Comparison of ENCODE assay signal across 1 cellular context in the genomic region with DNA sequence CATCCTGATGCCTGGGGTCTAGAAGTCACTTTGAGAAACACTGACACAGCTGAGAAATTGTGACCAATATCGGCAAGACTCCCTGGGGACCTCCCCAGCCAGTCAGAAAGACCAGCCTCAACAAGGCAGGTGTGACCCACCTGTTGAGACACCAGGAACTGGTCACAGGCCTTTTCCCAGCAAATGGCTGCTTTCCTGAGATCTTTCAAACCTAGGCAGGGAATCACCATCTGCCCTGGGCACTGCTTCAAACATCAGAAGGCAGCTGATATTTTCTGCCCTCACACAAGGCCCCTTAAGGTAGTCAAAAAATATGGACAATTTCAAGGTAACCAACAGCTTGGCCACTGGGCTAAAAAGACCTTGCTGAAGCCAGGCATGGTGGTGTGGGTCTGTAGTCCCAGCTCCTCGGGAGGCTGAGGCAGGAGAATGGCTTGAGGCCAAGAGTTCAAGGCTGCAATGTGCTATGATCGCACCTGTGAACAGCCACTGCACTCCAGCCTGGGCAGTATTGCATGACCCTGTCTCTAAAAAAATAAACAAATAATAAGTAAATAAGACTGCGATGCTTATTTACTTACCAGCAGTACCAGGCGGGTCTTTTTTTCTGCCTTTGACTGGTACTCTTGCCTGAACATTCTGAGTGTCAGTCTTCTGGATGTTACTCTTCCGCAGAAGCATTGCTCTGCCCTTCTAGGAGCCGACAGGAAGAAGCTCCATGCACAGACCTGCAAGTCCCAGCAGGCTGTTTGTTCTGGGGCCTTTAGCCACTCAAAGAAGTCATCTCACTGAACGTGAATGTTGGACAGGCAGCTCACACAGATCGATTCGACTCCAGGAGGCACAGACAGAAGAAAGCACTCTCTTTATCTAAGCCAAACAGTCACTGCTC.
TF ChIP-seq lines count a peak whose summit lies in the region.

No MANE protein-coding gene starts in this region.

TF ChIP-seq in HepG2, 621 proteins besides CTCF, POLR2A, EP300 and RAD21 (continues in another document):
- no peak for TF ChIP-seq SNRNP70 (IDR thresholded peaks at IDR 0.05; ENCODE audit: low read depth, low read length)
- no peak for TF ChIP-seq MEF2D (CRISPR knock-in tag; IDR thresholded peaks at IDR 0.05)
- TF ChIP-seq, protein P1, sequence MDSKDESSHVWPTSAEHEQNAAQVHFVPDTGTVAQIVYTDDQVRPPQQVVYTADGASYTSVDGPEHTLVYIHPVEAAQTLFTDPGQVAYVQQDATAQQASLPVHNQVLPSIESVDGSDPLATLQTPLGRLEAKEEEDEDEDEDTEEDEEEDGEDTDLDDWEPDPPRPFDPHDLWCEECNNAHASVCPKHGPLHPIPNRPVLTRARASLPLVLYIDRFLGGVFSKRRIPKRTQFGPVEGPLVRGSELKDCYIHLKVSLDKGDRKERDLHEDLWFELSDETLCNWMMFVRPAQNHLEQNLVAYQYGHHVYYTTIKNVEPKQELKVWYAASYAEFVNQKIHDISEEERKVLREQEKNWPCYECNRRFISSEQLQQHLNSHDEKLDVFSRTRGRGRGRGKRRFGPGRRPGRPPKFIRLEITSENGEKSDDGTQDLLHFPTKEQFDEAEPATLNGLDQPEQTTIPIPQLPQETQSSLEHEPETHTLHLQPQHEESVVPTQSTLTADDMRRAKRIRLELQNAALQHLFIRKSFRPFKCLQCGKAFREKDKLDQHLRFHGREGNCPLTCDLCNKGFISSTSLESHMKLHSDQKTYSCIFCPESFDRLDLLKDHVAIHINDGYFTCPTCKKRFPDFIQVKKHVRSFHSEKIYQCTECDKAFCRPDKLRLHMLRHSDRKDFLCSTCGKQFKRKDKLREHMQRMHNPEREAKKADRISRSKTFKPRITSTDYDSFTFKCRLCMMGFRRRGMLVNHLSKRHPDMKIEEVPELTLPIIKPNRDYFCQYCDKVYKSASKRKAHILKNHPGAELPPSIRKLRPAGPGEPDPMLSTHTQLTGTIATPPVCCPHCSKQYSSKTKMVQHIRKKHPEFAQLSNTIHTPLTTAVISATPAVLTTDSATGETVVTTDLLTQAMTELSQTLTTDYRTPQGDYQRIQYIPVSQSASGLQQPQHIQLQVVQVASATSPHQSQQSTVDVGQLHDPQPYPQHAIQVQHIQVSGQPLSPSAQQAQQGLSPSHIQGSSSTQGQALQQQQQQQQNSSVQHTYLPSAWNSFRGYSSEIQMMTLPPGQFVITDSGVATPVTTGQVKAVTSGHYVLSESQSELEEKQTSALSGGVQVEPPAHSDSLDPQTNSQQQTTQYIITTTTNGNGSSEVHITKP (CRISPR knock-in tag; IDR thresholded peaks at IDR 0.05; ENCODE audit: low read depth) = no peak
- TF ChIP-seq, protein P2, sequence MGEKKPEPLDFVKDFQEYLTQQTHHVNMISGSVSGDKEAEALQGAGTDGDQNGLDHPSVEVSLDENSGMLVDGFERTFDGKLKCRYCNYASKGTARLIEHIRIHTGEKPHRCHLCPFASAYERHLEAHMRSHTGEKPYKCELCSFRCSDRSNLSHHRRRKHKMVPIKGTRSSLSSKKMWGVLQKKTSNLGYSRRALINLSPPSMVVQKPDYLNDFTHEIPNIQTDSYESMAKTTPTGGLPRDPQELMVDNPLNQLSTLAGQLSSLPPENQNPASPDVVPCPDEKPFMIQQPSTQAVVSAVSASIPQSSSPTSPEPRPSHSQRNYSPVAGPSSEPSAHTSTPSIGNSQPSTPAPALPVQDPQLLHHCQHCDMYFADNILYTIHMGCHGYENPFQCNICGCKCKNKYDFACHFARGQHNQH (CRISPR knock-in tag; IDR thresholded peaks at IDR 0.05) = no peak
- TF ChIP-seq PHF21A (CRISPR knock-in tag; IDR thresholded peaks at IDR 0.05) = peak; percentile 27; the same call in 1 of the 2 replicates
- no peak for TF ChIP-seq NFIB (CRISPR knock-in tag; IDR thresholded peaks at IDR 0.05; ENCODE audit: borderline replicate concordance)
- TF ChIP-seq HMG20A (CRISPR knock-in tag; IDR thresholded peaks at IDR 0.05; ENCODE audit: borderline replicate concordance) = 0 out of 2 replicates have a peak, but pooled peaks have one; percentile 11
- no peak for TF ChIP-seq ZNF562 (CRISPR knock-in tag; IDR thresholded peaks at IDR 0.05; ENCODE audit: borderline replicate concordance)
- TF ChIP-seq FOXP4 (CRISPR knock-in tag; IDR thresholded peaks at IDR 0.05) = peak; percentile 88
- no peak for TF ChIP-seq GTF3A (CRISPR knock-in tag; conservative IDR thresholded peaks at IDR 0.05)
- TF ChIP-seq ATRX (CRISPR knock-in tag; IDR thresholded peaks at IDR 0.05; ENCODE audit: borderline replicate concordance) = no peak
- TF ChIP-seq ZSCAN29 (CRISPR knock-in tag; conservative IDR thresholded peaks at IDR 0.05) = 0 out of 2 replicates have a peak, but pooled peaks have one; percentile 26
- TF ChIP-seq ELK4 (CRISPR knock-in tag; IDR thresholded peaks at IDR 0.05; ENCODE audit: borderline replicate concordance) = no peak
- no peak for TF ChIP-seq TBL1XR1 (IDR thresholded peaks at IDR 0.05; ENCODE audit: borderline replicate concordance, low read length, partially characterized antibody)
- TF ChIP-seq HNF1A (IDR thresholded peaks at IDR 0.05; ENCODE audit: low read depth) = no peak
- TF ChIP-seq HNF1A (CRISPR knock-in tag; IDR thresholded peaks at IDR 0.05; ENCODE audit: borderline replicate concordance) = no peak
- TF ChIP-seq ZNF546 (CRISPR knock-in tag; conservative IDR thresholded peaks at IDR 0.05) = no peak
- peak; percentile 91; the same call in 1 of the 2 replicates for TF ChIP-seq ZBTB26 (CRISPR knock-in tag; IDR thresholded peaks at IDR 0.05; ENCODE audit: borderline replicate concordance)
- TF ChIP-seq ZNF740 (CRISPR knock-in tag; IDR thresholded peaks at IDR 0.05) = no peak
- TF ChIP-seq ZFX (CRISPR knock-in tag; IDR thresholded peaks at IDR 0.05; ENCODE audit: low read depth) = peak; percentile 55; the same call in 1 of the 2 replicates
- peak; percentile 31; the same call in 1 of the 2 replicates for TF ChIP-seq HNF4A (CRISPR knock-in tag; IDR thresholded peaks at IDR 0.05)
- peak; percentile 70; the same call in 1 of the 2 replicates for TF ChIP-seq KMT2A (CRISPR knock-in tag; IDR thresholded peaks at IDR 0.05)
- peak; percentile 54; the same call in 1 of the 2 replicates for TF ChIP-seq ETV5 (CRISPR knock-in tag; IDR thresholded peaks at IDR 0.05; ENCODE audit: borderline replicate concordance)
- no peak for TF ChIP-seq ZNF589 (CRISPR knock-in tag; conservative IDR thresholded peaks at IDR 0.05)
- TF ChIP-seq CHCHD3 (CRISPR knock-in tag; IDR thresholded peaks at IDR 0.05) = no peak
- no peak for TF ChIP-seq ZNF576 (CRISPR knock-in tag; IDR thresholded peaks at IDR 0.05)
- 0 out of 2 replicates have a peak, but pooled peaks have one; percentile 14 for TF ChIP-seq ZNF503 (CRISPR knock-in tag; IDR thresholded peaks at IDR 0.05)
- peak; percentile 54 to 71; a peak in 3 of 4 replicates for TF ChIP-seq NR2F1 (CRISPR knock-in tag; IDR thresholded peaks at IDR 0.05)
- TF ChIP-seq RBAK (CRISPR knock-in tag; IDR thresholded peaks at IDR 0.05) = no peak
- no peak for TF ChIP-seq LCORL (IDR thresholded peaks at IDR 0.05)
- 0 out of 2 replicates have a peak, but pooled peaks have one; percentile 43 for TF ChIP-seq LCORL (CRISPR knock-in tag; IDR thresholded peaks at IDR 0.05)
- peak; percentile 12; the same call in 1 of the 2 replicates for TF ChIP-seq SMC3 (IDR thresholded peaks at IDR 0.05; ENCODE audit: low read length)
- TF ChIP-seq, protein P3, sequence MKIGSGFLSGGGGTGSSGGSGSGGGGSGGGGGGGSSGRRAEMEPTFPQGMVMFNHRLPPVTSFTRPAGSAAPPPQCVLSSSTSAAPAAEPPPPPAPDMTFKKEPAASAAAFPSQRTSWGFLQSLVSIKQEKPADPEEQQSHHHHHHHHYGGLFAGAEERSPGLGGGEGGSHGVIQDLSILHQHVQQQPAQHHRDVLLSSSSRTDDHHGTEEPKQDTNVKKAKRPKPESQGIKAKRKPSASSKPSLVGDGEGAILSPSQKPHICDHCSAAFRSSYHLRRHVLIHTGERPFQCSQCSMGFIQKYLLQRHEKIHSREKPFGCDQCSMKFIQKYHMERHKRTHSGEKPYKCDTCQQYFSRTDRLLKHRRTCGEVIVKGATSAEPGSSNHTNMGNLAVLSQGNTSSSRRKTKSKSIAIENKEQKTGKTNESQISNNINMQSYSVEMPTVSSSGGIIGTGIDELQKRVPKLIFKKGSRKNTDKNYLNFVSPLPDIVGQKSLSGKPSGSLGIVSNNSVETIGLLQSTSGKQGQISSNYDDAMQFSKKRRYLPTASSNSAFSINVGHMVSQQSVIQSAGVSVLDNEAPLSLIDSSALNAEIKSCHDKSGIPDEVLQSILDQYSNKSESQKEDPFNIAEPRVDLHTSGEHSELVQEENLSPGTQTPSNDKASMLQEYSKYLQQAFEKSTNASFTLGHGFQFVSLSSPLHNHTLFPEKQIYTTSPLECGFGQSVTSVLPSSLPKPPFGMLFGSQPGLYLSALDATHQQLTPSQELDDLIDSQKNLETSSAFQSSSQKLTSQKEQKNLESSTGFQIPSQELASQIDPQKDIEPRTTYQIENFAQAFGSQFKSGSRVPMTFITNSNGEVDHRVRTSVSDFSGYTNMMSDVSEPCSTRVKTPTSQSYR (CRISPR knock-in tag; IDR thresholded peaks at IDR 0.05; ENCODE audit: borderline replicate concordance) = no peak
- TF ChIP-seq ZNF337 (CRISPR knock-in tag; IDR thresholded peaks at IDR 0.05; ENCODE audit: borderline replicate concordance, low read depth) = no peak
